Comparison of ENCODE assay signal across 1 cellular context in the genomic region with DNA sequence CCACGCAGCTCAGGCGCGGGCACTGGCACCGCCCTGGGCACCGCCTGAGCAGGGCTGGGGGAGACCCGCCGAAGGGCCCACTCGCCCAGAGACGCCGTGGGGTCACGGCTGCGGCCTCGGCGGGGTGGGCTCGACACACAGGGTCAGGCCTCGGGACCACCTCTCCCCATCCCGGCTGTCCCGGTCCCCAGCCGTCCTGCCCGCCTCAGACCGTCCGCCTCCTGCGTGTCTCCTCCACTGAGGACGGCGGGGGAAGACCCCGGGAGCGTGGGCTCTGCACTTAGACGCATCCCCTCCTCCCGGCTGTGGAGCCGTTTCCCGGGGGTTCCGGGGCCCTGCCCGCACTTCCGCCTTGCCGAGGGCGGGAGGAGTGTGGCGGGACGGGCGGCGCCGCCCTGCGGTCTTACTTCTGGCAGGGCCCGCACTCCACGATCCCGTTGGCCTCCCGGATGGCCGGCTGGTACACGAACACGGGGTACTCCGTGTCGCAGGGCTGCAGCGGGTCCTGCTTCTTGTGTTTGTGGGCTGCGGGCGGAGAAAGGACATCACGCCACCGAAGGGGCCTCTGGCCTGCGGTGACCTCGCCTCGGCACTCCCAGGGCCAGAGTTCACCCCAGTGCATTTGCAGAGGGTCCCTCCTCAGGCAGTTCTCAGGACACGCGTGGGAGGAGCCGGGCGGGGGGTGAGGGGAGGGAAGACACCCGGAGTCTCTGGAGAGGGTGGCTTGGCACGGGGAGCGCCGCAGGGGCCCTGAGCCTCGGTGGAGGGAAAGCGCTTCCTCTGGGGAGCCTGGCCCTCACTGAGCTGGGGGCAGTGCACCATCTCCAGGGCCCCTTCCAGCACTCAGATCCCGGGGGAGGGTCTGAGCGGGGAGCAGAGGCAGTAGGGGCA.
A peak's percentile ranks its signal among the peaks of the same experiment; 100 is the strongest.
TF ChIP-seq lines count a peak whose summit lies in the region.

No MANE protein-coding gene starts in this region.

TF ChIP-seq in H1, 55 proteins besides CTCF, POLR2A, EP300 and RAD21:
- TF ChIP-seq, protein P1, sequence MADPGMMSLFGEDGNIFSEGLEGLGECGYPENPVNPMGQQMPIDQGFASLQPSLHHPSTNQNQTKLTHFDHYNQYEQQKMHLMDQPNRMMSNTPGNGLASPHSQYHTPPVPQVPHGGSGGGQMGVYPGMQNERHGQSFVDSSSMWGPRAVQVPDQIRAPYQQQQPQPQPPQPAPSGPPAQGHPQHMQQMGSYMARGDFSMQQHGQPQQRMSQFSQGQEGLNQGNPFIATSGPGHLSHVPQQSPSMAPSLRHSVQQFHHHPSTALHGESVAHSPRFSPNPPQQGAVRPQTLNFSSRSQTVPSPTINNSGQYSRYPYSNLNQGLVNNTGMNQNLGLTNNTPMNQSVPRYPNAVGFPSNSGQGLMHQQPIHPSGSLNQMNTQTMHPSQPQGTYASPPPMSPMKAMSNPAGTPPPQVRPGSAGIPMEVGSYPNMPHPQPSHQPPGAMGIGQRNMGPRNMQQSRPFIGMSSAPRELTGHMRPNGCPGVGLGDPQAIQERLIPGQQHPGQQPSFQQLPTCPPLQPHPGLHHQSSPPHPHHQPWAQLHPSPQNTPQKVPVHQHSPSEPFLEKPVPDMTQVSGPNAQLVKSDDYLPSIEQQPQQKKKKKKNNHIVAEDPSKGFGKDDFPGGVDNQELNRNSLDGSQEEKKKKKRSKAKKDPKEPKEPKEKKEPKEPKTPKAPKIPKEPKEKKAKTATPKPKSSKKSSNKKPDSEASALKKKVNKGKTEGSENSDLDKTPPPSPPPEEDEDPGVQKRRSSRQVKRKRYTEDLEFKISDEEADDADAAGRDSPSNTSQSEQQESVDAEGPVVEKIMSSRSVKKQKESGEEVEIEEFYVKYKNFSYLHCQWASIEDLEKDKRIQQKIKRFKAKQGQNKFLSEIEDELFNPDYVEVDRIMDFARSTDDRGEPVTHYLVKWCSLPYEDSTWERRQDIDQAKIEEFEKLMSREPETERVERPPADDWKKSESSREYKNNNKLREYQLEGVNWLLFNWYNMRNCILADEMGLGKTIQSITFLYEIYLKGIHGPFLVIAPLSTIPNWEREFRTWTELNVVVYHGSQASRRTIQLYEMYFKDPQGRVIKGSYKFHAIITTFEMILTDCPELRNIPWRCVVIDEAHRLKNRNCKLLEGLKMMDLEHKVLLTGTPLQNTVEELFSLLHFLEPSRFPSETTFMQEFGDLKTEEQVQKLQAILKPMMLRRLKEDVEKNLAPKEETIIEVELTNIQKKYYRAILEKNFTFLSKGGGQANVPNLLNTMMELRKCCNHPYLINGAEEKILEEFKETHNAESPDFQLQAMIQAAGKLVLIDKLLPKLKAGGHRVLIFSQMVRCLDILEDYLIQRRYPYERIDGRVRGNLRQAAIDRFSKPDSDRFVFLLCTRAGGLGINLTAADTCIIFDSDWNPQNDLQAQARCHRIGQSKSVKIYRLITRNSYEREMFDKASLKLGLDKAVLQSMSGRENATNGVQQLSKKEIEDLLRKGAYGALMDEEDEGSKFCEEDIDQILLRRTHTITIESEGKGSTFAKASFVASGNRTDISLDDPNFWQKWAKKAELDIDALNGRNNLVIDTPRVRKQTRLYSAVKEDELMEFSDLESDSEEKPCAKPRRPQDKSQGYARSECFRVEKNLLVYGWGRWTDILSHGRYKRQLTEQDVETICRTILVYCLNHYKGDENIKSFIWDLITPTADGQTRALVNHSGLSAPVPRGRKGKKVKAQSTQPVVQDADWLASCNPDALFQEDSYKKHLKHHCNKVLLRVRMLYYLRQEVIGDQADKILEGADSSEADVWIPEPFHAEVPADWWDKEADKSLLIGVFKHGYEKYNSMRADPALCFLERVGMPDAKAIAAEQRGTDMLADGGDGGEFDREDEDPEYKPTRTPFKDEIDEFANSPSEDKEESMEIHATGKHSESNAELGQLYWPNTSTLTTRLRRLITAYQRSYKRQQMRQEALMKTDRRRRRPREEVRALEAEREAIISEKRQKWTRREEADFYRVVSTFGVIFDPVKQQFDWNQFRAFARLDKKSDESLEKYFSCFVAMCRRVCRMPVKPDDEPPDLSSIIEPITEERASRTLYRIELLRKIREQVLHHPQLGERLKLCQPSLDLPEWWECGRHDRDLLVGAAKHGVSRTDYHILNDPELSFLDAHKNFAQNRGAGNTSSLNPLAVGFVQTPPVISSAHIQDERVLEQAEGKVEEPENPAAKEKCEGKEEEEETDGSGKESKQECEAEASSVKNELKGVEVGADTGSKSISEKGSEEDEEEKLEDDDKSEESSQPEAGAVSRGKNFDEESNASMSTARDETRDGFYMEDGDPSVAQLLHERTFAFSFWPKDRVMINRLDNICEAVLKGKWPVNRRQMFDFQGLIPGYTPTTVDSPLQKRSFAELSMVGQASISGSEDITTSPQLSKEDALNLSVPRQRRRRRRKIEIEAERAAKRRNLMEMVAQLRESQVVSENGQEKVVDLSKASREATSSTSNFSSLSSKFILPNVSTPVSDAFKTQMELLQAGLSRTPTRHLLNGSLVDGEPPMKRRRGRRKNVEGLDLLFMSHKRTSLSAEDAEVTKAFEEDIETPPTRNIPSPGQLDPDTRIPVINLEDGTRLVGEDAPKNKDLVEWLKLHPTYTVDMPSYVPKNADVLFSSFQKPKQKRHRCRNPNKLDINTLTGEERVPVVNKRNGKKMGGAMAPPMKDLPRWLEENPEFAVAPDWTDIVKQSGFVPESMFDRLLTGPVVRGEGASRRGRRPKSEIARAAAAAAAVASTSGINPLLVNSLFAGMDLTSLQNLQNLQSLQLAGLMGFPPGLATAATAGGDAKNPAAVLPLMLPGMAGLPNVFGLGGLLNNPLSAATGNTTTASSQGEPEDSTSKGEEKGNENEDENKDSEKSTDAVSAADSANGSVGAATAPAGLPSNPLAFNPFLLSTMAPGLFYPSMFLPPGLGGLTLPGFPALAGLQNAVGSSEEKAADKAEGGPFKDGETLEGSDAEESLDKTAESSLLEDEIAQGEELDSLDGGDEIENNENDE (IDR thresholded peaks at IDR 0.05; ENCODE audit: insufficient replicate concordance, low read length) = no peak
- TF ChIP-seq TAF1 (IDR thresholded peaks at IDR 0.05; ENCODE audit: low read depth, low read length) (no peak), SUZ12 (IDR thresholded peaks at IDR 0.05; ENCODE audit: low read length) (0 out of 2 replicates have a peak, but pooled peaks have one; percentile 40), POLR2AphosphoS5 (IDR thresholded peaks at IDR 0.05; ENCODE audit: low read depth, low read length) (no peak), KDM4A (IDR thresholded peaks at IDR 0.05; ENCODE audit: low read depth, low read length, severe bottlenecking) (peak; percentile 75), ASH2L (IDR thresholded peaks at IDR 0.05; ENCODE audit: low read length) (peak; percentile 35), PHF8 (conservative IDR thresholded peaks at IDR 0.05; ENCODE audit: low read depth, low read length) (0 out of 2 replicates have a peak, but pooled peaks have one; percentile 32), BACH1 (IDR thresholded peaks at IDR 0.05; ENCODE audit: low read length) (0 out of 2 replicates have a peak, but pooled peaks have one; percentile 5)
- TF ChIP-seq, protein P2, sequence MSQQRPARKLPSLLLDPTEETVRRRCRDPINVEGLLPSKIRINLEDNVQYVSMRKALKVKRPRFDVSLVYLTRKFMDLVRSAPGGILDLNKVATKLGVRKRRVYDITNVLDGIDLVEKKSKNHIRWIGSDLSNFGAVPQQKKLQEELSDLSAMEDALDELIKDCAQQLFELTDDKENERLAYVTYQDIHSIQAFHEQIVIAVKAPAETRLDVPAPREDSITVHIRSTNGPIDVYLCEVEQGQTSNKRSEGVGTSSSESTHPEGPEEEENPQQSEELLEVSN (IDR thresholded peaks at IDR 0.05) = peak; percentile 69
